ENCODE assay signal across 21 cellular contexts in genomic region chr16:55647798-55648197, GRCh38. TPM values are rescaled to one million over a fixed set of nuclear protein-coding genes. Genes with fewer than 3 reads are reported as not detected.
"Had no signal": no experiment of that assay in that cellular context is flagged by ENCODE, and none has a peak within 500 bp of the region (broad histone marks: within the 10 kb centered on the region; RNA-seq: fewer than 3 reads in every experiment).

No MANE protein-coding gene starts in this region.

- H3K36me3 ChIP-seq: adrenal gland, tibial nerve, vagina had no signal

- H3K4me3 ChIP-seq: adrenal gland, coronary artery, tibial nerve, vagina had no signal

- H3K4me1 ChIP-seq: adrenal gland, tibial nerve, vagina had no signal

- H3K27me3 ChIP-seq: adrenal gland, vagina had no signal

- H3K27ac ChIP-seq: adrenal gland, coronary artery, tibial nerve, vagina had no signal

- H3K9me3 ChIP-seq: adrenal gland, tibial nerve, vagina had no signal

- ATAC-seq: activated CD8-positive, alpha-beta memory T cell treated with anti-CD3 and anti-CD28 coated beads, Interleukin-2, amount 10 ng/mL, durations not matched to agents 7 days and 5 days; natural killer cell; stimulated activated naive B cell treated with anti-CD40 and anti-IgM and Interleukin-4, amounts not matched to agents 10 μg/mL and 1 μg/mL and 100 μg/mL, for 72 hours had no signal

- DNase-seq: activated CD4-positive, alpha-beta T cell treated with anti-CD3 and anti-CD28 coated beads, Interleukin-2, amount 50 U/mL, for 48 hours; activated CD4-positive, CD25-positive, alpha-beta regulatory T cell treated with anti-CD3 and anti-CD28 coated beads, Interleukin-2, amount 50 U/mL, for 72 hours; activated CD8-positive, alpha-beta memory T cell treated with anti-CD3 and anti-CD28 coated beads, Interleukin-2, amount 10 ng/mL, durations not matched to agents 7 days and 5 days; activated effector memory CD4-positive, alpha-beta T cell treated with Interleukin-2 at 50 U/mL for 16 hours; activated naive CD4-positive, alpha-beta T cell treated with anti-CD3 and anti-CD28 coated beads, Interleukin-2, amount 50 U/mL, for 16 hours; activated T-cell treated with anti-CD3 and anti-CD28 coated beads, Interleukin-2, amount 50 U/mL, for 1 hour; adrenal gland; effector memory CD4-positive, alpha-beta T cell; hypothalamus; kidney glomerular epithelial cell; mesendoderm; natural killer cell; stimulated activated CD4-positive, alpha-beta T cell treated with anti-CD3 and anti-CD28 coated beads, Interleukin-2, amount 100 ng/mL, for 48 hours; stimulated activated naive B cell treated with anti-CD40 and anti-IgM and Interleukin-4, amounts not matched to agents 10 μg/mL and 1 μg/mL and 100 μg/mL, for 72 hours had no signal

RNA-seq across cellular contexts. Expression of gene SLC6A2, which starts 8.0 kb away (rescaled TPM):
- total RNA-seq: activated CD8-positive, alpha-beta memory T cell treated with anti-CD3 and anti-CD28 coated beads, Interleukin-2, amount 10 ng/mL, durations not matched to agents 7 days and 5 days; cardiac septum; epithelial cell of proximal tubule; glomerular endothelial cell; natural killer cell; T-helper 1 cell treated with Interleukin-12 subunit alpha and Interleukin-12 subunit beta and Interleukin-4 antibody, amounts not matched to agents 30 ng/mL and 1 ng/mL, for 36 hours had no signal
